In genomic region chr2:131005229-131005935, GRCh38 we compare ENCODE assay signal across 1 cellular context.
TF ChIP-seq lines count a peak whose summit lies in the region.

No MANE protein-coding gene starts in this region.

TF ChIP-seq in WTC11, 78 proteins besides CTCF, POLR2A, EP300 and RAD21:
- TF ChIP-seq AFF4 (CRISPR knock-in tag; IDR thresholded peaks at IDR 0.05; ENCODE audit: borderline replicate concordance) (no peak), SMAD3 (CRISPR knock-in tag; IDR thresholded peaks at IDR 0.05; ENCODE audit: borderline replicate concordance) (no peak), SP1 (CRISPR knock-in tag; conservative IDR thresholded peaks at IDR 0.05) (no peak), ARID4B (CRISPR knock-in tag; IDR thresholded peaks at IDR 0.05; ENCODE audit: borderline replicate concordance) (no peak)
